In the genomic region with DNA sequence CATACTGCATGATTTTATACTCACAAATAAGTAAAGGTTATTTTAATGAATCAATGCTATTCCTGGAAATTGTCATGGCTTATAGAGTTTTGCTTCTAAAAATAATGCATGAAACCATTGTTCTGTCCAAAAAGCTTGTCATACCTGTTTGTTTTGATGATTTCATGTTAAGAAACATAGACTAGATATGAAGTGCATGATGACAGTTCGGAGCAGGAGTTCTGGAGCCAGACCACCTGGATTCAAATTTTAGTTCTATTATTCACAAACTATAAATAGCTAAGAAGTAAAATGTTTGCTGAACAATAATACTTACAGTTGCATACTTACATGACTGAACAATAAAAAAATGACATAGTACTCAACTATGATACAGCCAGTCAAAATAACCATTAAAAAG, we compare ENCODE assay signal across 2 cellular contexts.
A peak's percentile ranks its signal among the peaks of the same experiment; 100 is the strongest.
TF ChIP-seq lines count a peak whose summit lies in the region.

No MANE protein-coding gene starts in this region.

TF ChIP-seq in SK-N-SH, 30 proteins besides CTCF, POLR2A, EP300 and RAD21 (continued from another document):
- TF ChIP-seq MEF2A (IDR thresholded peaks at IDR 0.05; ENCODE audit: borderline replicate concordance, low read depth), result peak; percentile 34; the same call in 1 of the 2 replicates

TF ChIP-seq in SK-N-SH treated with all-trans-retinoic acid at 6 μM for 48 hours, 23 proteins besides CTCF, POLR2A, EP300 and RAD21 (continued from another document):
- TF ChIP-seq, protein P1, sequence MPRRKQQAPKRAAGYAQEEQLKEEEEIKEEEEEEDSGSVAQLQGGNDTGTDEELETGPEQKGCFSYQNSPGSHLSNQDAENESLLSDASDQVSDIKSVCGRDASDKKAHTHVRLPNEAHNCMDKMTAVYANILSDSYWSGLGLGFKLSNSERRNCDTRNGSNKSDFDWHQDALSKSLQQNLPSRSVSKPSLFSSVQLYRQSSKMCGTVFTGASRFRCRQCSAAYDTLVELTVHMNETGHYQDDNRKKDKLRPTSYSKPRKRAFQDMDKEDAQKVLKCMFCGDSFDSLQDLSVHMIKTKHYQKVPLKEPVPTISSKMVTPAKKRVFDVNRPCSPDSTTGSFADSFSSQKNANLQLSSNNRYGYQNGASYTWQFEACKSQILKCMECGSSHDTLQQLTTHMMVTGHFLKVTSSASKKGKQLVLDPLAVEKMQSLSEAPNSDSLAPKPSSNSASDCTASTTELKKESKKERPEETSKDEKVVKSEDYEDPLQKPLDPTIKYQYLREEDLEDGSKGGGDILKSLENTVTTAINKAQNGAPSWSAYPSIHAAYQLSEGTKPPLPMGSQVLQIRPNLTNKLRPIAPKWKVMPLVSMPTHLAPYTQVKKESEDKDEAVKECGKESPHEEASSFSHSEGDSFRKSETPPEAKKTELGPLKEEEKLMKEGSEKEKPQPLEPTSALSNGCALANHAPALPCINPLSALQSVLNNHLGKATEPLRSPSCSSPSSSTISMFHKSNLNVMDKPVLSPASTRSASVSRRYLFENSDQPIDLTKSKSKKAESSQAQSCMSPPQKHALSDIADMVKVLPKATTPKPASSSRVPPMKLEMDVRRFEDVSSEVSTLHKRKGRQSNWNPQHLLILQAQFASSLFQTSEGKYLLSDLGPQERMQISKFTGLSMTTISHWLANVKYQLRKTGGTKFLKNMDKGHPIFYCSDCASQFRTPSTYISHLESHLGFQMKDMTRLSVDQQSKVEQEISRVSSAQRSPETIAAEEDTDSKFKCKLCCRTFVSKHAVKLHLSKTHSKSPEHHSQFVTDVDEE (CRISPR knock-in tag; IDR thresholded peaks at IDR 0.05), result no peak
- TF ChIP-seq, protein P2, sequence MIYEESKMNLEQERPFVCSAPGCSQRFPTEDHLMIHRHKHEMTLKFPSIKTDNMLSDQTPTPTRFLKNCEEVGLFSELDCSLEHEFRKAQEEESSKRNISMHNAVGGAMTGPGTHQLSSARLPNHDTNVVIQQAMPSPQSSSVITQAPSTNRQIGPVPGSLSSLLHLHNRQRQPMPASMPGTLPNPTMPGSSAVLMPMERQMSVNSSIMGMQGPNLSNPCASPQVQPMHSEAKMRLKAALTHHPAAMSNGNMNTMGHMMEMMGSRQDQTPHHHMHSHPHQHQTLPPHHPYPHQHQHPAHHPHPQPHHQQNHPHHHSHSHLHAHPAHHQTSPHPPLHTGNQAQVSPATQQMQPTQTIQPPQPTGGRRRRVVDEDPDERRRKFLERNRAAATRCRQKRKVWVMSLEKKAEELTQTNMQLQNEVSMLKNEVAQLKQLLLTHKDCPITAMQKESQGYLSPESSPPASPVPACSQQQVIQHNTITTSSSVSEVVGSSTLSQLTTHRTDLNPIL (CRISPR knock-in tag; IDR thresholded peaks at IDR 0.05; ENCODE audit: low read depth), result no peak
- TF ChIP-seq SNAI2 (CRISPR knock-in tag; IDR thresholded peaks at IDR 0.05), result no peak
- no peak for TF ChIP-seq ZNF70 (CRISPR knock-in tag; IDR thresholded peaks at IDR 0.05)
- no peak for TF ChIP-seq BACH2 (CRISPR knock-in tag; IDR thresholded peaks at IDR 0.05; ENCODE audit: borderline replicate concordance)
- no peak for TF ChIP-seq ISL1 (CRISPR knock-in tag; IDR thresholded peaks at IDR 0.05)
- no peak for TF ChIP-seq CSDC2 (CRISPR knock-in tag; IDR thresholded peaks at IDR 0.05)
- no peak for TF ChIP-seq ZFP30 (CRISPR knock-in tag; IDR thresholded peaks at IDR 0.05)
- no peak for TF ChIP-seq ZFP3 (CRISPR knock-in tag; IDR thresholded peaks at IDR 0.05)
- no peak for TF ChIP-seq OSR1 (CRISPR knock-in tag; IDR thresholded peaks at IDR 0.05)
- no peak for TF ChIP-seq ARNTL (CRISPR knock-in tag; IDR thresholded peaks at IDR 0.05; ENCODE audit: borderline replicate concordance, low read depth)
- no peak for TF ChIP-seq TCF4 (CRISPR knock-in tag; IDR thresholded peaks at IDR 0.05; ENCODE audit: borderline replicate concordance)
- TF ChIP-seq, protein P3, sequence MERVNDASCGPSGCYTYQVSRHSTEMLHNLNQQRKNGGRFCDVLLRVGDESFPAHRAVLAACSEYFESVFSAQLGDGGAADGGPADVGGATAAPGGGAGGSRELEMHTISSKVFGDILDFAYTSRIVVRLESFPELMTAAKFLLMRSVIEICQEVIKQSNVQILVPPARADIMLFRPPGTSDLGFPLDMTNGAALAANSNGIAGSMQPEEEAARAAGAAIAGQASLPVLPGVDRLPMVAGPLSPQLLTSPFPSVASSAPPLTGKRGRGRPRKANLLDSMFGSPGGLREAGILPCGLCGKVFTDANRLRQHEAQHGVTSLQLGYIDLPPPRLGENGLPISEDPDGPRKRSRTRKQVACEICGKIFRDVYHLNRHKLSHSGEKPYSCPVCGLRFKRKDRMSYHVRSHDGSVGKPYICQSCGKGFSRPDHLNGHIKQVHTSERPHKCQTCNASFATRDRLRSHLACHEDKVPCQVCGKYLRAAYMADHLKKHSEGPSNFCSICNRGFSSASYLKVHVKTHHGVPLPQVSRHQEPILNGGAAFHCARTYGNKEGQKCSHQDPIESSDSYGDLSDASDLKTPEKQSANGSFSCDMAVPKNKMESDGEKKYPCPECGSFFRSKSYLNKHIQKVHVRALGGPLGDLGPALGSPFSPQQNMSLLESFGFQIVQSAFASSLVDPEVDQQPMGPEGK (CRISPR knock-in tag; IDR thresholded peaks at IDR 0.05; ENCODE audit: borderline replicate concordance), result no peak
- TF ChIP-seq GLIS3 (CRISPR knock-in tag; IDR thresholded peaks at IDR 0.05), result no peak
- TF ChIP-seq RARB (CRISPR knock-in tag; IDR thresholded peaks at IDR 0.05), result no peak
